8 cellular contexts compared by ENCODE assay signal in the genomic region with DNA sequence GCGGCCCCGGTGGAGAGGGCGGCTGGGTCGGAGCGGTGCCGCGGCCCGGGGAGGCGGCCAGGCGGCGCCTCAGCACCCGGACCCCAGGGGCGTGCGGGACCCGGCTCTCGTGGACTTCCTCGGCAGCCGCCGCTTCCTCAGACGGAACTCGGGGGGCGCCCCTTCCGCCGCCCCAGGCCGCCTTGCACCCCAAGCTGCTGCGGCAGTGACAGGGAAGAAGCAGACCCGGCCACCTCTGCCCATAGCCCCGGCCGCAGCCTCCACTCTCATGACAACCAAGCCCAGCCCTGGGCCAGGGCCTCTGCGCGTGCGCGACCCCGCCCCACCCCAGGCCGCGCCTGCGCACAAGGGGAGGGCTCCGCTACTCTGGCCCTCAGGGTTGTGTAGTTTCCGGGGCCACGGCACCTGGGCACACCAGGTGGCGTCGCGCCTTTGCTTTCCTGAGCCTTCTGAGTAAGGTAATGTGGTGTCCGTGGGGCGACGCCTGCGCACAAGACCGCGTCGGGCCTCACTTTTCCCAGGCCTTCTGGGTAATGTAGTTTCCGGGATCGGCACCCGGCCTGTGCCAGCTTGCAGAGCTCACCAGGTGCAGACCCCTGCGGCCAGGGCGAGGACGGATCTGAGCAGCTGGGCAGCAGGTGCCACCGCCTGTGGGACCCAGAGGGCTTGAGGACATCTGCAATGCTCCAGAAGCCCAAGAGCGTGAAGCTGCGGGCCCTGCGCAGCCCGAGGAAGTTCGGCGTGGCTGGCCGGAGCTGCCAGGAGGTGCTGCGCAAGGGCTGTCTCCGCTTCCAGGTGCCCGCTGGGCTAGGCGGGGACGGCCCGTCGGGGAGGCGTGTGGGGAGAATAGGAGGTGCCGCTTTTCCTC.
DNase-seq lines count a peak whose midpoint lies in the region; ATAC-seq and TF ChIP-seq lines count a peak whose summit lies in the region.

A gene (minus strand): TSS at position 289 of the 868 bp plus-strand sequence. CDS start 4,804 bp downstream, outside the sequence.
A gene with protein sequence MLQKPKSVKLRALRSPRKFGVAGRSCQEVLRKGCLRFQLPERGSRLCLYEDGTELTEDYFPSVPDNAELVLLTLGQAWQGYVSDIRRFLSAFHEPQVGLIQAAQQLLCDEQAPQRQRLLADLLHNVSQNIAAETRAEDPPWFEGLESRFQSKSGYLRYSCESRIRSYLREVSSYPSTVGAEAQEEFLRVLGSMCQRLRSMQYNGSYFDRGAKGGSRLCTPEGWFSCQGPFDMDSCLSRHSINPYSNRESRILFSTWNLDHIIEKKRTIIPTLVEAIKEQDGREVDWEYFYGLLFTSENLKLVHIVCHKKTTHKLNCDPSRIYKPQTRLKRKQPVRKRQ (plus strand): TSS at position 554 of the 868 bp plus-strand sequence. CDS start 128 bp downstream, at position 682.

- TF ChIP-seq POLR2A in erythroblast (IDR thresholded peaks at IDR 0.05; ENCODE audit: low read length), result peak; percentile 55

- peak within 1 kb of the TSS; percentile 68 to 85 for H3K9ac ChIP-seq in mucosa of rectum (ENCODE audit: low read depth in 1 of 2, low read length in 2 of 2)

- peak; percentile 94 for ATAC-seq in GM21515 (IDR thresholded peaks at IDR 0.05; ENCODE audit: unreplicated experiment)

- H3K27ac ChIP-seq in mucosa of rectum (ENCODE audit: low read depth in 2 of 2, low read length in 2 of 2), result peak within 1 kb of the TSS; percentile 66 to 77

- H3K4me3 ChIP-seq in mucosa of rectum (ENCODE audit: low read length in 2 of 2), result peak within 1 kb of the TSS; percentile 89 to 94

- peaks cover 14 to 18% of the 10 kb centered on the region in 2 donors for H3K4me1 ChIP-seq in mucosa of rectum (ENCODE audit: control insufficient read depth in 2 of 2, insufficient read depth in 2 of 2, low read length in 2 of 2)

- H3K9me3 ChIP-seq in mucosa of rectum (ENCODE audit: control insufficient read depth in 2 of 2, low read length in 2 of 2), result no peaks in the 10 kb centered on the region

- peaks cover 0 to 3% of the 10 kb centered on the region in 2 donors for H3K36me3 ChIP-seq in mucosa of rectum (ENCODE audit: control insufficient read depth in 2 of 2, insufficient read depth in 2 of 2, low read length in 2 of 2)

- H3K27me3 ChIP-seq in mucosa of rectum (ENCODE audit: control insufficient read depth in 2 of 2, insufficient read depth in 2 of 2, low read length in 2 of 2), result no peaks in the 10 kb centered on the region

- peak; percentile 94 for DNase-seq in DMS 273 treated with DMSO at 0.1 percent for 48 hours (lab: John Stamatoyannopoulos, UW)
- DNase-seq in HuH-7 (ENCODE audit: low spot score), result peak; percentile 99
- DNase-seq in OCI-M2 (lab: John Stamatoyannopoulos, UW; ENCODE audit: unreplicated experiment), result peak; percentile 27
- DNase-seq in activated T-cell treated with anti-CD3 and anti-CD28 coated beads for 48 hours (ENCODE audit: low read depth), result peak; percentile 96
- peak; percentile 94 to 96 for DNase-seq in erythroblast (lab: John Stamatoyannopoulos, UW)
- DNase-seq in stimulated activated CD8-positive, alpha-beta memory T cell treated with anti-CD3 and anti-CD28 coated beads, Interleukin-4, amount 100 ng/mL, for 48 hours, result peak; percentile 94

Comparison
In these comparisons a context has a peak if more than half of its experiments do, and no peak if none do; other contexts are left out.
1. Peak in every context shown above with its lines: DNase-seq, ATAC-seq, H3K4me3 ChIP-seq and H3K27ac ChIP-seq.
2. DNase-seq: peak in every context shown above with its lines; median percentile 99 in HuH-7; 96 in activated T-cell treated with anti-CD3 and anti-CD28 coated beads for 48 hours; 95 in erythroblast; 94 in DMS 273 treated with DMSO at 0.1 percent for 48 hours; 94 in stimulated activated CD8-positive, alpha-beta memory T cell treated with anti-CD3 and anti-CD28 coated beads, Interleukin-4, amount 100 ng/mL, for 48 hours; 27 in OCI-M2.